Comparison of ENCODE assay signal across 20 cellular contexts in genomic region chr12:51000245-51000644, GRCh38. TPM values are rescaled to one million over a fixed set of nuclear protein-coding genes. Genes with fewer than 3 reads are reported as not detected.
DNase-seq lines count a peak whose midpoint lies in the region; ATAC-seq and TF ChIP-seq lines count a peak whose summit lies in the region.
"Had no signal": no experiment of that assay in that cellular context is flagged by ENCODE, and none has a peak within 500 bp of the region (broad histone marks: within the 10 kb centered on the region; RNA-seq: fewer than 3 reads in every experiment).

No MANE protein-coding gene starts in this region.

- TF ChIP-seq RAD21 in HCT116 (IDR thresholded peaks at IDR 0.05; ENCODE audit: low read depth): no peak

- no peak for TF ChIP-seq POLR2A in HCT116 (IDR thresholded peaks at IDR 0.05; ENCODE audit: borderline replicate concordance, extremely low read depth, insufficient read depth, insufficient read length)

- H3K27me3 ChIP-seq in HCT116 (ENCODE audit: insufficient read depth, low read length): no peaks in the 10 kb centered on the region
- H3K27me3 ChIP-seq: gastroesophageal sphincter, right lobe of liver, stomach had no signal

- no peak; the same call in 1 of the 2 replicates for ATAC-seq in HCT116
- ATAC-seq: gastroesophageal sphincter, right lobe of liver had no signal

- no peaks in the 10 kb centered on the region for H3K79me2 ChIP-seq in HCT116 (ENCODE audit: insufficient read depth, low read length)

- H3K9me2 ChIP-seq in HCT116 (ENCODE audit: insufficient read depth): no peaks in the 10 kb centered on the region

- POLR2A ChIA-PET in HCT116 (lab: Charles Lee): no interaction called here

- peaks cover 5 to 15% of the 10 kb centered on the region in 2 experiments; a peak in 3 of 4 replicates for H3K36me3 ChIP-seq in HCT116 (ENCODE audit: control insufficient read depth in 1 of 2, insufficient read depth in 2 of 2, low read length in 2 of 2)

- no peak overlapping the region for H2AFZ ChIP-seq in HCT116 (ENCODE audit: low read depth, low read length, poor library complexity, severe bottlenecking)

- no peaks in the 10 kb centered on the region for H3K27me3 Mint-ChIP-seq in activated naive CD4-positive, alpha-beta T cell treated with anti-CD3 and anti-CD28 coated beads, Interleukin-2, amount 50 U/mL, for 24 hours

- peaks cover 20% of the 10 kb centered on the region for H3K4me1 Mint-ChIP-seq in activated naive CD4-positive, alpha-beta T cell treated with anti-CD3 and anti-CD28 coated beads, Interleukin-2, amount 50 U/mL, for 24 hours
- H3K4me1 Mint-ChIP-seq: endodermal cell, immature natural killer cell had no signal

- intact Hi-C loops in HCT116 (cut with micrococcal nuclease): no loop called here

- no peak overlapping the region for H3K27ac ChIP-seq in HCT116 (ENCODE audit: low read depth, low read length)
- H3K27ac ChIP-seq: gastroesophageal sphincter, right lobe of liver, stomach had no signal

- no peak overlapping the region for H3K9ac ChIP-seq in HCT116 (ENCODE audit: low read length)

- DNase-seq in activated naive CD4-positive, alpha-beta T cell treated with anti-CD3 and anti-CD28 coated beads, Interleukin-2, amount 50 U/mL, for 16 hours: no peak
- DNase-seq in HCT116 (ENCODE audit: low read depth, low spot score): no peak
- DNase-seq in amniotic epithelial cell (ENCODE audit: low read depth): peak; percentile 33
- peak; percentile 39 for DNase-seq in renal cortical epithelial cell (ENCODE audit: low read depth)
- no peak for DNase-seq in SKM-1 (lab: John Stamatoyannopoulos, UW; ENCODE audit: unreplicated experiment)
- no peak for DNase-seq in putamen (ENCODE audit: low spot score)
- no peak for DNase-seq in Ammon's horn (ENCODE audit: low spot score)
- DNase-seq: activated effector memory CD4-positive, alpha-beta T cell treated with Interleukin-2 at 50 U/mL for 16 hours; AML-193; endodermal cell; immature natural killer cell; NCI-H187; NCI-H524; right lobe of liver; stomach had no signal

- CTCF ChIA-PET in HCT116 (lab: Charles Lee): no interaction called here

- H4K20me1 ChIP-seq in HCT116 (ENCODE audit: insufficient read depth): no peaks in the 10 kb centered on the region

- BruUV-seq in HCT116 (replicated peaks; lab: Mats Ljungman, UMichigan): no TSS peak

- no peaks in the 10 kb centered on the region for H3K9me3 ChIP-seq in HCT116 (ENCODE audit: control insufficient read depth in 1 of 2, insufficient read depth in 1 of 2, low read depth in 1 of 2, low read length in 2 of 2)
- H3K9me3 ChIP-seq: gastroesophageal sphincter, HAP-1, right lobe of liver, stomach had no signal

- RAD21 ChIA-PET in HCT116 (lab: Charles Lee; ENCODE audit: low non-redundant PET in 1 of 2, low total read pairs in 2 of 2, uncharacterized antibody in 2 of 2, unreplicated experiment in 2 of 2): no interaction called here

- peak overlapping the region; percentile 23 for H3K4me3 Mint-ChIP-seq in activated naive CD4-positive, alpha-beta T cell treated with anti-CD3 and anti-CD28 coated beads, Interleukin-2, amount 50 U/mL, for 24 hours
- H3K4me3 Mint-ChIP-seq: endodermal cell, immature natural killer cell had no signal

- H3K4me2 ChIP-seq in HCT116 (ENCODE audit: low read length): peak overlapping the region; percentile 7; the same call in 1 of the 2 replicates

- TF ChIP-seq CTCF in HCT116 (IDR thresholded peaks at IDR 0.05 in 2 of 3, conservative IDR thresholded peaks at IDR 0.05 in 1 of 3; ENCODE audit: borderline replicate concordance in 1 of 3, insufficient read depth in 1 of 3, low read depth in 2 of 3, low read length in 2 of 3): no peak

- no peak overlapping the region for H3K4me3 ChIP-seq in HCT116 (replicated peaks in 1 of 2; ENCODE audit: low read depth in 1 of 2, low read length in 2 of 2)
- H3K4me3 ChIP-seq: gastroesophageal sphincter, HAP-1, right lobe of liver, stomach had no signal

- peaks cover 7 to 11% of the 10 kb centered on the region in 2 experiments for H3K4me1 ChIP-seq in HCT116 (ENCODE audit: control insufficient read depth in 1 of 2, insufficient read depth in 2 of 2, low read length in 2 of 2)
- H3K4me1 ChIP-seq: gastroesophageal sphincter, HAP-1, right lobe of liver, stomach had no signal

- peaks cover 19% of the 10 kb centered on the region for H3K36me3 Mint-ChIP-seq in activated naive CD4-positive, alpha-beta T cell treated with anti-CD3 and anti-CD28 coated beads, Interleukin-2, amount 50 U/mL, for 24 hours

- H3K9me3 Mint-ChIP-seq in activated naive CD4-positive, alpha-beta T cell treated with anti-CD3 and anti-CD28 coated beads, Interleukin-2, amount 50 U/mL, for 24 hours: no peaks in the 10 kb centered on the region
- H3K9me3 Mint-ChIP-seq: endodermal cell, immature natural killer cell had no signal

- peak overlapping the region; percentile 47 for H3K27ac Mint-ChIP-seq in activated naive CD4-positive, alpha-beta T cell treated with anti-CD3 and anti-CD28 coated beads, Interleukin-2, amount 50 U/mL, for 24 hours
- H3K27ac Mint-ChIP-seq: endodermal cell, immature natural killer cell had no signal

TF ChIP-seq in HCT116, 20 proteins besides CTCF, POLR2A, EP300 and RAD21:
- TF ChIP-seq ATF3 (IDR thresholded peaks at IDR 0.05) (no peak), CEBPB (IDR thresholded peaks at IDR 0.05; ENCODE audit: low read depth) (no peak), YY1 (IDR thresholded peaks at IDR 0.05; ENCODE audit: extremely low read depth, insufficient replicate concordance, low read depth, low read length) (no peak), FOSL1 (IDR thresholded peaks at IDR 0.05; ENCODE audit: low read depth) (0 out of 2 replicates have a peak, but pooled peaks have one; percentile 6)
- TF ChIP-seq, protein P1, sequence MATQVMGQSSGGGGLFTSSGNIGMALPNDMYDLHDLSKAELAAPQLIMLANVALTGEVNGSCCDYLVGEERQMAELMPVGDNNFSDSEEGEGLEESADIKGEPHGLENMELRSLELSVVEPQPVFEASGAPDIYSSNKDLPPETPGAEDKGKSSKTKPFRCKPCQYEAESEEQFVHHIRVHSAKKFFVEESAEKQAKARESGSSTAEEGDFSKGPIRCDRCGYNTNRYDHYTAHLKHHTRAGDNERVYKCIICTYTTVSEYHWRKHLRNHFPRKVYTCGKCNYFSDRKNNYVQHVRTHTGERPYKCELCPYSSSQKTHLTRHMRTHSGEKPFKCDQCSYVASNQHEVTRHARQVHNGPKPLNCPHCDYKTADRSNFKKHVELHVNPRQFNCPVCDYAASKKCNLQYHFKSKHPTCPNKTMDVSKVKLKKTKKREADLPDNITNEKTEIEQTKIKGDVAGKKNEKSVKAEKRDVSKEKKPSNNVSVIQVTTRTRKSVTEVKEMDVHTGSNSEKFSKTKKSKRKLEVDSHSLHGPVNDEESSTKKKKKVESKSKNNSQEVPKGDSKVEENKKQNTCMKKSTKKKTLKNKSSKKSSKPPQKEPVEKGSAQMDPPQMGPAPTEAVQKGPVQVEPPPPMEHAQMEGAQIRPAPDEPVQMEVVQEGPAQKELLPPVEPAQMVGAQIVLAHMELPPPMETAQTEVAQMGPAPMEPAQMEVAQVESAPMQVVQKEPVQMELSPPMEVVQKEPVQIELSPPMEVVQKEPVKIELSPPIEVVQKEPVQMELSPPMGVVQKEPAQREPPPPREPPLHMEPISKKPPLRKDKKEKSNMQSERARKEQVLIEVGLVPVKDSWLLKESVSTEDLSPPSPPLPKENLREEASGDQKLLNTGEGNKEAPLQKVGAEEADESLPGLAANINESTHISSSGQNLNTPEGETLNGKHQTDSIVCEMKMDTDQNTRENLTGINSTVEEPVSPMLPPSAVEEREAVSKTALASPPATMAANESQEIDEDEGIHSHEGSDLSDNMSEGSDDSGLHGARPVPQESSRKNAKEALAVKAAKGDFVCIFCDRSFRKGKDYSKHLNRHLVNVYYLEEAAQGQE (IDR thresholded peaks at IDR 0.05; ENCODE audit: low read depth): no peak
- TF ChIP-seq, protein P2, sequence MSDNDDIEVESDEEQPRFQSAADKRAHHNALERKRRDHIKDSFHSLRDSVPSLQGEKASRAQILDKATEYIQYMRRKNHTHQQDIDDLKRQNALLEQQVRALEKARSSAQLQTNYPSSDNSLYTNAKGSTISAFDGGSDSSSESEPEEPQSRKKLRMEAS (IDR thresholded peaks at IDR 0.05): no peak

RNA-seq across cellular contexts. Expression of gene SLC11A2, which starts 25.9 kb away (rescaled TPM):
- total RNA-seq in HCT116 (2021; ENCODE audit: unreplicated experiment): 38.7 TPM
- 23.1 and 23.5 TPM in 2 replicates for polyA plus RNA-seq in HCT116 (2012)
- 76.7 and 78.5 TPM in 2 replicates for total RNA-seq in renal cortical epithelial cell

RNA-seq across cellular contexts. Expression of gene LETMD1, which starts 47.9 kb away (rescaled TPM):
- 70.8 TPM for total RNA-seq in HCT116 (2021; ENCODE audit: unreplicated experiment)
- 93.2 and 98.2 TPM in 2 replicates for polyA plus RNA-seq in HCT116 (2012)
- 24.3 and 33.0 TPM in 2 replicates for total RNA-seq in renal cortical epithelial cell

RNA-seq across cellular contexts. Expression of gene HIGD1C, which starts 47.9 kb away (rescaled TPM):
- not detected for total RNA-seq in HCT116 (2021; ENCODE audit: unreplicated experiment)
- polyA plus RNA-seq in HCT116 (2012): not detected in 2 replicates
- total RNA-seq in renal cortical epithelial cell: not detected in 2 replicates
- total RNA-seq: cardiac septum; endodermal cell; gastroesophageal sphincter; right lobe of liver; stomach; T-helper 2 cell treated with Interferon-gamma antibody and Interleukin-4, amounts not matched to agents 100 ng/mL and 5 ng/mL, for 36 hours had no signal
- polyA plus RNA-seq: immature natural killer cell, stomach had no signal

Comparison
In these comparisons a context has a peak if more than half of its experiments do, and no peak if none do; other contexts are left out.
1. DNase-seq: peak in amniotic epithelial cell (single experiment) and renal cortical epithelial cell (single experiment); none in activated naive CD4-positive, alpha-beta T cell treated with anti-CD3 and anti-CD28 coated beads, Interleukin-2, amount 50 U/mL, for 16 hours (single experiment), HCT116 (single experiment), SKM-1 (single experiment), putamen (single experiment) and Ammon's horn (single experiment).